1 cellular context compared by ENCODE assay signal in genomic region chr2:142745691-142746090, GRCh38.
TF ChIP-seq lines count a peak whose summit lies in the region.

No MANE protein-coding gene starts in this region.

TF ChIP-seq in HepG2, 621 proteins besides CTCF, POLR2A, EP300 and RAD21 (continued from another document):
- no peak for TF ChIP-seq PRDM10 (CRISPR knock-in tag; IDR thresholded peaks at IDR 0.05; ENCODE audit: low read depth)
- no peak for TF ChIP-seq ZNF883 (CRISPR knock-in tag; IDR thresholded peaks at IDR 0.05; ENCODE audit: not compliant biosample characterization)
- TF ChIP-seq RARA (CRISPR knock-in tag; IDR thresholded peaks at IDR 0.05) = peak; percentile 36; the same call in 1 of the 2 replicates
- no peak for TF ChIP-seq TGIF2 (CRISPR knock-in tag; IDR thresholded peaks at IDR 0.05)
- TF ChIP-seq SOX13 (IDR thresholded peaks at IDR 0.05) = no peak
- peak in 1 of 2 experiments; percentile 23; a peak in 1 of 4 replicates for TF ChIP-seq SOX13 (CRISPR knock-in tag; conservative IDR thresholded peaks at IDR 0.05 in 1 of 2, IDR thresholded peaks at IDR 0.05 in 1 of 2)
- no peak for TF ChIP-seq CERS6 (CRISPR knock-in tag; IDR thresholded peaks at IDR 0.05)
- peak; percentile 24; the same call in 1 of the 2 replicates for TF ChIP-seq NR2F6 (IDR thresholded peaks at IDR 0.05)
- TF ChIP-seq NR2F6 (CRISPR knock-in tag; IDR thresholded peaks at IDR 0.05) = peak; percentile 56; the same call in 1 of the 2 replicates
- TF ChIP-seq EED (CRISPR knock-in tag; IDR thresholded peaks at IDR 0.05) = no peak
- TF ChIP-seq, protein P1, sequence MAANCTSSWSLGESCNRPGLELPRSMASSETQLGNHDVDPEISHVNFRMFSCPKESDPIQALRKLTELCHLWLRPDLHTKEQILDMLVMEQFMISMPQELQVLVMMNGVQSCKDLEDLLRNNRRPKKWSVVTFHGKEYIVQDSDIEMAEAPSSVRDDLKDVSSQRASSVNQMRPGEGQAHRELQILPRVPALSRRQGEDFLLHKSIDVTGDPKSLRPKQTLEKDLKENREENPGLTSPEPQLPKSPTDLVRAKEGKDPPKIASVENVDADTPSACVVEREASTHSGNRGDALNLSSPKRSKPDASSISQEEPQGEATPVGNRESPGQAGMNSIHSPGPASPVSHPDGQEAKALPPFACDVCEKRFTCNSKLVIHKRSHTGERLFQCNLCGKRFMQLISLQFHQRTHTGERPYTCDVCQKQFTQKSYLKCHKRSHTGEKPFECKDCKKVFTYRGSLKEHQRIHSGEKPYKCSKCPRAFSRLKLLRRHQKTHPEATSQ (CRISPR knock-in tag; IDR thresholded peaks at IDR 0.05; ENCODE audit: borderline replicate concordance) = no peak
- no peak for TF ChIP-seq ZNF782 (CRISPR knock-in tag; IDR thresholded peaks at IDR 0.05; ENCODE audit: borderline replicate concordance)
- no peak for TF ChIP-seq GTF3A (CRISPR knock-in tag; conservative IDR thresholded peaks at IDR 0.05)
- no peak for TF ChIP-seq SATB2 (CRISPR knock-in tag; IDR thresholded peaks at IDR 0.05)
- TF ChIP-seq CHD2 (IDR thresholded peaks at IDR 0.05; ENCODE audit: low read depth, low read length) = no peak
- TF ChIP-seq SOX6 (IDR thresholded peaks at IDR 0.05) = no peak
- peak; percentile 37; the same call in 1 of the 2 replicates for TF ChIP-seq SOX6 (CRISPR knock-in tag; IDR thresholded peaks at IDR 0.05)
- no peak for TF ChIP-seq MXI1 (IDR thresholded peaks at IDR 0.05; ENCODE audit: borderline replicate concordance, low read depth, low read length)
- TF ChIP-seq ZBTB37 (CRISPR knock-in tag; IDR thresholded peaks at IDR 0.05) = no peak
- TF ChIP-seq SMC3 (IDR thresholded peaks at IDR 0.05; ENCODE audit: low read length) = 0 out of 2 replicates have a peak, but pooled peaks have one; percentile 5
